Comparison of ENCODE assay signal across 10 cellular contexts in the genomic region with DNA sequence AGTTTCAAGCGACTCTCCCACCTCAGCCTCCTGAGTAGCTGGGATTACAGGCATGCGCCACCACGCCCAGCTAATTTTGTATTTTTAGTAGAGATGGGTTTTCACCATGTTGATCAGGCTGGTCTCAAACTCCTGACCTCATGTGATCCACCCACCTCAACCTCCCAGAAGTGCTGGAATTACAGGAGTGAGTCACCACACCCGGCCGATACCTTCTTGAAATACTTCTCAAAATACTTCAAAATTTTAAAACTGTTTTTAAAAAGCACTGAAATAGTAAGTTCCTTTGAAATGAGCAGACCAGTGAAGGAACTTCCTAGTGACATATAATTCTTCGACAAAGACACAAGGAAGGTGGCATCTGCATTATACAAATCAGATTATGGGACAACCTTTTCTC. TPM values are rescaled to one million over a fixed set of nuclear protein-coding genes. Genes with fewer than 3 reads are reported as not detected.
DNase-seq lines count a peak whose midpoint lies in the region; ATAC-seq and TF ChIP-seq lines count a peak whose summit lies in the region.
"Not testable (repeated sequence)": the region's sequence is repeated elsewhere in the genome, so short reads cannot be mapped to it uniquely, and the experiment has no call there.
"Had no signal": no experiment of that assay in that cellular context is flagged by ENCODE, and none has a peak within 500 bp of the region (broad histone marks: within the 10 kb centered on the region; RNA-seq: fewer than 3 reads in every experiment).

No MANE protein-coding gene starts in this region.

- not testable (repeated sequence) for H3K4me3 ChIP-seq in BLaER1; DND-41 (ENCODE audit: low read depth in 1 of 2, low read length in 2 of 2)

- H3K27ac ChIP-seq in BLaER1 (peak overlapping the region; percentile 78), DND-41 (ENCODE audit: low read length) (peak overlapping the region; percentile 76), VCaP (0 out of 2 replicates have a peak overlapping the region, but pooled peaks have one; percentile 1)

- not testable (repeated sequence) for H3K79me2 ChIP-seq in DND-41 (ENCODE audit: insufficient read depth, low read length)

- H2AFZ ChIP-seq in DND-41 (ENCODE audit: low read depth, low read length) = not testable (repeated sequence)

- intact Hi-C loops in activated CD8-positive, alpha-beta T cell treated with anti-CD3 and anti-CD28 coated beads for 36 hours (cut with micrococcal nuclease); activated T-helper 2 cell treated with anti-CD3 and anti-CD28 coated beads, Interferon-gamma antibody, Interleukin-2, Interleukin-4, amounts not matched to agents 10 μg/mL and 5 μg/mL and 100 μg/mL, durations not matched to agents 14 hours and 24 hours and 36 hours (cut with micrococcal nuclease): not testable (repeated sequence)

- peaks cover 49% of the 10 kb centered on the region for H3K4me1 ChIP-seq in BLaER1
- peaks cover 25% of the 10 kb centered on the region for H3K4me1 ChIP-seq in DND-41 (ENCODE audit: insufficient read depth, low read length)

- CTCF ChIA-PET in activated CD8-positive, alpha-beta T cell treated with anti-CD3 and anti-CD28 coated beads for 36 hours (lab: Charles Lee) = not testable (repeated sequence)

- POLR2A ChIA-PET in activated CD8-positive, alpha-beta T cell treated with anti-CD3 and anti-CD28 coated beads for 36 hours (lab: Charles Lee); activated naive CD8-positive, alpha-beta T cell treated with anti-CD3 and anti-CD28 coated beads, Interleukin-2, amount 10 ng/mL, durations not matched to agents 7 days and 5 days (lab: Charles Lee): not testable (repeated sequence)
- POLR2A ChIA-PET in naive thymus-derived CD8-positive, alpha-beta T cell (lab: Charles Lee) = interaction anchor here (1.3 kb wide), 1 partner anchor 37 kb away, joined by 3 read pairs; no protein-coding TSS in a partner anchor

- not testable (repeated sequence) for H4K20me1 ChIP-seq in BLaER1; DND-41 (ENCODE audit: insufficient read depth, low read length)

- peaks cover 22% of the 10 kb centered on the region for H3K4me1 Mint-ChIP-seq in activated CD8-positive, alpha-beta T cell treated with anti-CD3 and anti-CD28 coated beads for 36 hours (ENCODE audit: low read depth)
- peaks cover 31% of the 10 kb centered on the region for H3K4me1 Mint-ChIP-seq in activated T-helper 2 cell treated with anti-CD3 and anti-CD28 coated beads, Interferon-gamma antibody, Interleukin-2, Interleukin-4, amounts not matched to agents 10 μg/mL and 5 μg/mL and 100 μg/mL, durations not matched to agents 14 hours and 24 hours and 36 hours (ENCODE audit: low read depth)
- peaks cover 20% of the 10 kb centered on the region for H3K4me1 Mint-ChIP-seq in activated naive CD8-positive, alpha-beta T cell treated with anti-CD3 and anti-CD28 coated beads, Interleukin-2, amount 10 ng/mL, durations not matched to agents 7 days and 5 days
- peaks cover 23% of the 10 kb centered on the region for H3K4me1 Mint-ChIP-seq in endothelial cell (ENCODE audit: unreplicated experiment)
- peaks cover 11 to 27% (median 26%) of the 10 kb centered on the region in 4 donors for H3K4me1 Mint-ChIP-seq in naive thymus-derived CD8-positive, alpha-beta T cell

- H3K27me3 ChIP-seq in BLaER1; DND-41 (ENCODE audit: insufficient read depth, low read length, poor library complexity): not testable (repeated sequence)

- peaks cover 52% of the 10 kb centered on the region for H3K36me3 Mint-ChIP-seq in activated CD8-positive, alpha-beta T cell treated with anti-CD3 and anti-CD28 coated beads for 36 hours (ENCODE audit: low read depth)
- H3K36me3 Mint-ChIP-seq in activated T-helper 2 cell treated with anti-CD3 and anti-CD28 coated beads, Interferon-gamma antibody, Interleukin-2, Interleukin-4, amounts not matched to agents 10 μg/mL and 5 μg/mL and 100 μg/mL, durations not matched to agents 14 hours and 24 hours and 36 hours (ENCODE audit: low read depth) = peaks cover 71% of the 10 kb centered on the region
- H3K36me3 Mint-ChIP-seq in activated naive CD8-positive, alpha-beta T cell treated with anti-CD3 and anti-CD28 coated beads, Interleukin-2, amount 10 ng/mL, durations not matched to agents 7 days and 5 days = peaks cover 32% of the 10 kb centered on the region
- peaks cover 35% of the 10 kb centered on the region for H3K36me3 Mint-ChIP-seq in endothelial cell (ENCODE audit: low read depth, unreplicated experiment)
- peaks cover 5 to 76% (median 32%) of the 10 kb centered on the region in 3 donors for H3K36me3 Mint-ChIP-seq in naive thymus-derived CD8-positive, alpha-beta T cell

- not testable (repeated sequence) for TF ChIP-seq CTCF in DND-41 (IDR thresholded peaks at IDR 0.05; ENCODE audit: borderline replicate concordance, extremely low read depth, low read length, poor library complexity, severe bottlenecking); VCaP (conservative IDR thresholded peaks at IDR 0.05); activated CD8-positive, alpha-beta T cell treated with anti-CD3 and anti-CD28 coated beads for 36 hours (IDR thresholded peaks at IDR 0.05); endothelial cell (IDR thresholded peaks at IDR 0.05; ENCODE audit: unreplicated experiment)

- H3K4me3 Mint-ChIP-seq in activated CD8-positive, alpha-beta T cell treated with anti-CD3 and anti-CD28 coated beads for 36 hours; activated T-helper 2 cell treated with anti-CD3 and anti-CD28 coated beads, Interferon-gamma antibody, Interleukin-2, Interleukin-4, amounts not matched to agents 10 μg/mL and 5 μg/mL and 100 μg/mL, durations not matched to agents 14 hours and 24 hours and 36 hours (ENCODE audit: low read depth); activated naive CD8-positive, alpha-beta T cell treated with anti-CD3 and anti-CD28 coated beads, Interleukin-2, amount 10 ng/mL, durations not matched to agents 7 days and 5 days; endothelial cell (ENCODE audit: unreplicated experiment): not testable (repeated sequence)
- peak overlapping the region in 7 of 10 donors; percentile 8 to 72 (median 63) for H3K4me3 Mint-ChIP-seq in naive thymus-derived CD8-positive, alpha-beta T cell

- H3K36me3 ChIP-seq in BLaER1 (peaks cover 78% of the 10 kb centered on the region), DND-41 (ENCODE audit: insufficient read depth, low read length) (peaks cover 82% of the 10 kb centered on the region)

- peak overlapping the region; percentile 83 for H3K27ac Mint-ChIP-seq in activated CD8-positive, alpha-beta T cell treated with anti-CD3 and anti-CD28 coated beads for 36 hours
- H3K27ac Mint-ChIP-seq in activated T-helper 2 cell treated with anti-CD3 and anti-CD28 coated beads, Interferon-gamma antibody, Interleukin-2, Interleukin-4, amounts not matched to agents 10 μg/mL and 5 μg/mL and 100 μg/mL, durations not matched to agents 14 hours and 24 hours and 36 hours = peak overlapping the region; percentile 92
- peak overlapping the region; percentile 89 for H3K27ac Mint-ChIP-seq in activated naive CD8-positive, alpha-beta T cell treated with anti-CD3 and anti-CD28 coated beads, Interleukin-2, amount 10 ng/mL, durations not matched to agents 7 days and 5 days
- H3K27ac Mint-ChIP-seq in endothelial cell (ENCODE audit: unreplicated experiment) = peak overlapping the region; percentile 95
- peak overlapping the region; percentile 41 to 99 (median 96) for H3K27ac Mint-ChIP-seq in naive thymus-derived CD8-positive, alpha-beta T cell

- peak overlapping the region; percentile 68 for H3K4me2 ChIP-seq in BLaER1
- H3K4me2 ChIP-seq in DND-41 (ENCODE audit: insufficient read depth, low read length) = not testable (repeated sequence)

- not testable (repeated sequence) for H3K9me3 ChIP-seq in BLaER1; DND-41 (ENCODE audit: insufficient read depth, low read length, severe bottlenecking)

- not testable (repeated sequence) for DNase-seq in DND-41; activated CD8-positive, alpha-beta T cell treated with anti-CD3 and anti-CD28 coated beads for 36 hours; activated T-helper 2 cell treated with anti-CD3 and anti-CD28 coated beads, Interferon-gamma antibody, Interleukin-2, Interleukin-4, amounts not matched to agents 10 μg/mL and 5 μg/mL and 100 μg/mL, durations not matched to agents 14 hours and 24 hours and 36 hours (ENCODE audit: low spot score); activated naive CD8-positive, alpha-beta T cell treated with anti-CD3 and anti-CD28 coated beads, Interleukin-2, amount 10 ng/mL, durations not matched to agents 7 days and 5 days; endothelial cell (ENCODE audit: low spot score); naive thymus-derived CD8-positive, alpha-beta T cell

- not testable (repeated sequence) for H3K9ac ChIP-seq in BLaER1; DND-41 (ENCODE audit: low read depth, low read length)

- not testable (repeated sequence) for ATAC-seq in DND-41 (ENCODE audit: insufficient read depth, low read depth); activated CD8-positive, alpha-beta T cell treated with anti-CD3 and anti-CD28 coated beads for 36 hours; activated naive CD8-positive, alpha-beta T cell treated with anti-CD3 and anti-CD28 coated beads, Interleukin-2, amount 10 ng/mL, durations not matched to agents 7 days and 5 days (ENCODE audit: low read depth); naive thymus-derived CD8-positive, alpha-beta T cell

- not testable (repeated sequence) for H3K27me3 Mint-ChIP-seq in activated CD8-positive, alpha-beta T cell treated with anti-CD3 and anti-CD28 coated beads for 36 hours; activated T-helper 2 cell treated with anti-CD3 and anti-CD28 coated beads, Interferon-gamma antibody, Interleukin-2, Interleukin-4, amounts not matched to agents 10 μg/mL and 5 μg/mL and 100 μg/mL, durations not matched to agents 14 hours and 24 hours and 36 hours (ENCODE audit: low read depth); activated naive CD8-positive, alpha-beta T cell treated with anti-CD3 and anti-CD28 coated beads, Interleukin-2, amount 10 ng/mL, durations not matched to agents 7 days and 5 days; endothelial cell (ENCODE audit: unreplicated experiment); naive thymus-derived CD8-positive, alpha-beta T cell

- H3K9me3 Mint-ChIP-seq in activated CD8-positive, alpha-beta T cell treated with anti-CD3 and anti-CD28 coated beads for 36 hours; activated T-helper 2 cell treated with anti-CD3 and anti-CD28 coated beads, Interferon-gamma antibody, Interleukin-2, Interleukin-4, amounts not matched to agents 10 μg/mL and 5 μg/mL and 100 μg/mL, durations not matched to agents 14 hours and 24 hours and 36 hours; activated naive CD8-positive, alpha-beta T cell treated with anti-CD3 and anti-CD28 coated beads, Interleukin-2, amount 10 ng/mL, durations not matched to agents 7 days and 5 days; endothelial cell (ENCODE audit: unreplicated experiment); naive thymus-derived CD8-positive, alpha-beta T cell: not testable (repeated sequence)

RNA-seq across cellular contexts. Expression of a gene that starts 24.9 kb away (rescaled TPM):
- 10 to 100 TPM; 35.0 to 35.7 TPM for total RNA-seq in activated CD8-positive, alpha-beta T cell treated with anti-CD3 and anti-CD28 coated beads for 36 hours
- 36.1 and 40.1 TPM in 2 replicates for total RNA-seq in activated T-helper 2 cell treated with anti-CD3 and anti-CD28 coated beads, Interferon-gamma antibody, Interleukin-2, Interleukin-4, amounts not matched to agents 10 μg/mL and 5 μg/mL and 100 μg/mL, durations not matched to agents 14 hours and 24 hours and 36 hours
- total RNA-seq in activated naive CD8-positive, alpha-beta T cell treated with anti-CD3 and anti-CD28 coated beads, Interleukin-2, amount 10 ng/mL, durations not matched to agents 7 days and 5 days = 10 to 100 TPM; 52.5 to 53.0 TPM
- total RNA-seq in endothelial cell (ENCODE audit: unreplicated experiment) = 49.6 TPM
- 10 to 100 TPM; 40.6 to 47.6 TPM for total RNA-seq in naive thymus-derived CD8-positive, alpha-beta T cell
- polyA plus RNA-seq in naive thymus-derived CD8-positive, alpha-beta T cell = 10 to 100 TPM; 33.9 to 39.3 (median 38.2) TPM

RNA-seq across cellular contexts. Expression of a gene that starts 33.8 kb away (rescaled TPM):
- 10 to 100 TPM; 56.9 to 59.6 TPM for total RNA-seq in activated CD8-positive, alpha-beta T cell treated with anti-CD3 and anti-CD28 coated beads for 36 hours
- total RNA-seq in activated T-helper 2 cell treated with anti-CD3 and anti-CD28 coated beads, Interferon-gamma antibody, Interleukin-2, Interleukin-4, amounts not matched to agents 10 μg/mL and 5 μg/mL and 100 μg/mL, durations not matched to agents 14 hours and 24 hours and 36 hours = 62.4 and 67.1 TPM in 2 replicates
- 10 to 100 TPM; 50.9 to 55.5 TPM for total RNA-seq in activated naive CD8-positive, alpha-beta T cell treated with anti-CD3 and anti-CD28 coated beads, Interleukin-2, amount 10 ng/mL, durations not matched to agents 7 days and 5 days
- total RNA-seq in endothelial cell (ENCODE audit: unreplicated experiment) = 75.1 TPM
- 10 to 100 TPM; 39.8 to 43.9 TPM for total RNA-seq in naive thymus-derived CD8-positive, alpha-beta T cell
- 100 to 1,000 TPM; 129 to 136 (median 136) TPM for polyA plus RNA-seq in naive thymus-derived CD8-positive, alpha-beta T cell

RNA-seq across cellular contexts. Expression of a gene that starts 43.7 kb away (rescaled TPM):
- total RNA-seq in activated CD8-positive, alpha-beta T cell treated with anti-CD3 and anti-CD28 coated beads for 36 hours = 10 to 100 TPM; 63.4 to 65.9 TPM
- 76.6 and 86.2 TPM in 2 replicates for total RNA-seq in activated T-helper 2 cell treated with anti-CD3 and anti-CD28 coated beads, Interferon-gamma antibody, Interleukin-2, Interleukin-4, amounts not matched to agents 10 μg/mL and 5 μg/mL and 100 μg/mL, durations not matched to agents 14 hours and 24 hours and 36 hours
- total RNA-seq in activated naive CD8-positive, alpha-beta T cell treated with anti-CD3 and anti-CD28 coated beads, Interleukin-2, amount 10 ng/mL, durations not matched to agents 7 days and 5 days = 100 to 1,000 TPM; 150 to 152 TPM
- 118 TPM for total RNA-seq in endothelial cell (ENCODE audit: unreplicated experiment)
- total RNA-seq in naive thymus-derived CD8-positive, alpha-beta T cell = 100 to 1,000 TPM; 244 to 254 TPM
- 10 to 100 TPM in 2 of 3 donors, 1 to 10 TPM in 1; 9.5 to 14.3 (median 10.8) TPM for polyA plus RNA-seq in naive thymus-derived CD8-positive, alpha-beta T cell

RNA-seq across cellular contexts. Expression of a gene that starts 54.4 kb away (rescaled TPM):
- 1 to 10 TPM; 8.5 to 9.0 TPM for total RNA-seq in activated CD8-positive, alpha-beta T cell treated with anti-CD3 and anti-CD28 coated beads for 36 hours
- total RNA-seq in activated T-helper 2 cell treated with anti-CD3 and anti-CD28 coated beads, Interferon-gamma antibody, Interleukin-2, Interleukin-4, amounts not matched to agents 10 μg/mL and 5 μg/mL and 100 μg/mL, durations not matched to agents 14 hours and 24 hours and 36 hours = 0.51 and 0.52 TPM in 2 replicates
- 10 to 100 TPM; 22.3 to 26.9 TPM for total RNA-seq in activated naive CD8-positive, alpha-beta T cell treated with anti-CD3 and anti-CD28 coated beads, Interleukin-2, amount 10 ng/mL, durations not matched to agents 7 days and 5 days
- total RNA-seq in endothelial cell (ENCODE audit: unreplicated experiment) = 5.4 TPM
- total RNA-seq in naive thymus-derived CD8-positive, alpha-beta T cell = 100 to 1,000 TPM; 122 TPM
- 10 to 100 TPM; 16.2 to 40.3 (median 28.8) TPM for polyA plus RNA-seq in naive thymus-derived CD8-positive, alpha-beta T cell
- total RNA-seq: LHCN-M2, OCI-LY7 had no signal

Comparison
In these comparisons a context has a peak if more than half of its experiments do, and no peak if none do; other contexts are left out.
1. H3K27ac ChIP-seq: peak in every context shown above with its lines; median percentile 78 in BLaER1; 76 in DND-41; 1 in VCaP.